21 cellular contexts compared by ENCODE assay signal in the genomic region with DNA sequence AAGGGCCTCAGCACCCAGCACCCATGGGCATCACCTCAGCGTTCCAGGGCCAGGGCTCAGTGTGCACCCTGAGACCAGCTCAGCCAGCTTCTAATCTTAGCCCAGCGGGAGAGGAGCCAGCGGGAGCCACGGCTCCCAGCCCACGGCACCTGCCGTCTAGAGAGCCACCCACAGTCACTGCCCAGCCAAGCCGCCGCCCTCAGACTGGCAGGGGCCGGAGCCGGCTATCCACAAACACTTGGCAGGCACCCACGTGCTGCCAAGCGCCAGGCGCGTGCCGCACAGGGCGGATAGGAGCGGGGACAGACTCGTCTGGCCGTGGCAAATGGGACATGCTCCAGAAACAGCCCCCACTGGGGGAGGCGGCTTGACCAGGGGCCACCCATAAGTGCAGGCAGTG. TPM values are rescaled to one million over a fixed set of nuclear protein-coding genes. Genes with fewer than 3 reads are reported as not detected.
DNase-seq lines count a peak whose midpoint lies in the region; ATAC-seq, FAIRE-seq and TF ChIP-seq lines count a peak whose summit lies in the region.
"Had no signal": no experiment of that assay in that cellular context is flagged by ENCODE, and none has a peak within 500 bp of the region (broad histone marks: within the 10 kb centered on the region; RNA-seq: fewer than 3 reads in every experiment).

No MANE protein-coding gene starts in this region.

- DNase-seq in LNCaP clone FGC (ENCODE audit: low read depth) (peak; percentile 79), cerebellum (ENCODE audit: low spot score) (peak; percentile 39), left lobe of liver (ENCODE audit: low spot score) (peak; percentile 93), gastrocnemius medialis (peak; percentile 84 to 94), urothelium cell line (ENCODE audit: low spot score) (no peak), NCI-H1930 (lab: John Stamatoyannopoulos, UW) (no peak), LoVo (ENCODE audit: low spot score) (no peak)
- no peak for DNase-seq in stimulated activated naive CD8-positive, alpha-beta T cell treated with anti-CD3 and anti-CD28 coated beads, Interleukin-15, amount 100 ng/mL, for 72 hours
- DNase-seq: activated CD4-positive, alpha-beta T cell treated with anti-CD3 and anti-CD28 coated beads for 1 hour; brain microvascular endothelial cell; CD4-positive, alpha-beta T cell; DMS79; MG63; NCI-H1436 treated with DMSO at 0.1 percent for 48 hours; NCI-H226 had no signal

- peak overlapping the region in 1 of 2 donors; percentile 89 for H3K27ac Mint-ChIP-seq in stimulated activated naive CD8-positive, alpha-beta T cell treated with anti-CD3 and anti-CD28 coated beads, Interleukin-15, amount 100 ng/mL, for 72 hours
- H3K27ac Mint-ChIP-seq: CD4-positive, alpha-beta T cell; neural progenitor cell had no signal

- intact Hi-C loops in gastrocnemius medialis (cut with DNase I; ENCODE audit: low total_unique reads): loop anchor here (2.0 kb wide), 1 partner anchor 18 kb away; no protein-coding TSS in a partner anchor

- no peaks in the 10 kb centered on the region for H3K4me1 Mint-ChIP-seq in stimulated activated naive CD8-positive, alpha-beta T cell treated with anti-CD3 and anti-CD28 coated beads, Interleukin-15, amount 100 ng/mL, for 72 hours
- H3K4me1 Mint-ChIP-seq: neural progenitor cell had no signal

- no peaks in the 10 kb centered on the region for H3K27me3 ChIP-seq in gastrocnemius medialis
- H3K27me3 ChIP-seq: brain microvascular endothelial cell, MG63, neural progenitor cell had no signal

- peak overlapping the region; percentile 72 to 82 (median 78) for H3K27ac ChIP-seq in gastrocnemius medialis
- H3K27ac ChIP-seq: brain microvascular endothelial cell, coronary artery, neural progenitor cell, SK-N-MC had no signal

- no peaks in the 10 kb centered on the region for H3K9me3 Mint-ChIP-seq in stimulated activated naive CD8-positive, alpha-beta T cell treated with anti-CD3 and anti-CD28 coated beads, Interleukin-15, amount 100 ng/mL, for 72 hours
- H3K9me3 Mint-ChIP-seq: activated naive CD4-positive, alpha-beta T cell treated with anti-CD3 and anti-CD28 coated beads, Interleukin-2, amount 50 U/mL, for 72 hours; CD4-positive, alpha-beta T cell; neural progenitor cell had no signal

- H3K27me3 Mint-ChIP-seq in stimulated activated naive CD8-positive, alpha-beta T cell treated with anti-CD3 and anti-CD28 coated beads, Interleukin-15, amount 100 ng/mL, for 72 hours: no peaks in the 10 kb centered on the region
- H3K27me3 Mint-ChIP-seq: CD4-positive, alpha-beta T cell had no signal

- H3K4me1 ChIP-seq in gastrocnemius medialis: peaks cover 34 to 45% of the 10 kb centered on the region in 2 donors
- H3K4me1 ChIP-seq: neural progenitor cell had no signal

- no peak overlapping the region for H3K4me3 Mint-ChIP-seq in stimulated activated naive CD8-positive, alpha-beta T cell treated with anti-CD3 and anti-CD28 coated beads, Interleukin-15, amount 100 ng/mL, for 72 hours
- H3K4me3 Mint-ChIP-seq: CD4-positive, alpha-beta T cell; neural progenitor cell had no signal

- no peak for TF ChIP-seq POLR2A in gastrocnemius medialis (IDR thresholded peaks at IDR 0.05)

- no peak for TF ChIP-seq CTCF in LNCaP clone FGC (IDR thresholded peaks at IDR 0.05; ENCODE audit: control insufficient read depth, extremely low read depth, insufficient read depth)
- no peak for TF ChIP-seq CTCF in gastrocnemius medialis (IDR thresholded peaks at IDR 0.05 in 4 of 5, conservative IDR thresholded peaks at IDR 0.05 in 1 of 5)

- no peak for FAIRE-seq in urothelium cell line (lab: Jason Lieb, UNC)
- FAIRE-seq: keratinocyte had no signal

- no peaks in the 10 kb centered on the region for H3K9me3 ChIP-seq in gastrocnemius medialis
- H3K9me3 ChIP-seq: MG63 had no signal

- peak; percentile 78 for ATAC-seq in left lobe of liver
- peak; percentile 83 to 91 for ATAC-seq in gastrocnemius medialis
- ATAC-seq in stimulated activated naive CD8-positive, alpha-beta T cell treated with anti-CD3 and anti-CD28 coated beads, Interleukin-15, amount 100 ng/mL, for 72 hours: no peak
- ATAC-seq: activated naive CD4-positive, alpha-beta T cell treated with anti-CD3 and anti-CD28 coated beads, Interleukin-2, amount 50 U/mL, for 72 hours; HCT116 had no signal

- in situ Hi-C loops in gastrocnemius medialis (cut with MboI; ENCODE audit: low sequenced_read_pairs in 4 of 4): no loop called here

- no peak overlapping the region for H3K4me3 ChIP-seq in LNCaP clone FGC (ENCODE audit: low read depth, low read length)
- H3K4me3 ChIP-seq in gastrocnemius medialis: no peak overlapping the region
- H3K4me3 ChIP-seq: coronary artery, MG63, neural progenitor cell, SK-N-MC had no signal

- peaks cover 0 to 71% of the 10 kb centered on the region in 2 donors for H3K36me3 ChIP-seq in gastrocnemius medialis
- H3K36me3 ChIP-seq: neural progenitor cell had no signal

RNA-seq across cellular contexts. Expression of gene BRD3, which starts 18.6 kb away (rescaled TPM):
- total RNA-seq in cerebellum: 20.1 TPM
- 24.6 TPM for total RNA-seq in left lobe of liver
- 10 to 100 TPM; 10.8 to 21.5 (median 16.5) TPM for total RNA-seq in gastrocnemius medialis

RNA-seq across cellular contexts. Expression of gene BRD3OS, which starts 24.0 kb away (rescaled TPM):
- total RNA-seq in cerebellum (20.0 TPM), left lobe of liver (7.6 TPM), gastrocnemius medialis (1 to 10 TPM in 3 of 4 donors, under 1 TPM in 1; 0.76 to 9.3 (median 5.8) TPM)

RNA-seq across cellular contexts. Expression of gene VAV2, which starts 57.1 kb away (rescaled TPM):
- 16.5 TPM for total RNA-seq in cerebellum
- total RNA-seq in left lobe of liver: 34.8 TPM
- 1 to 10 TPM in 2 of 4 donors, under 1 TPM in 2; 0.51 to 1.2 (median 0.97) TPM for total RNA-seq in gastrocnemius medialis

Comparison
In these comparisons a context has a peak if more than half of its experiments do, and no peak if none do; other contexts are left out.
1. DNase-seq: peak in LNCaP clone FGC (single experiment), cerebellum (single experiment), left lobe of liver (single experiment) and gastrocnemius medialis (2 of 2); none in stimulated activated naive CD8-positive, alpha-beta T cell treated with anti-CD3 and anti-CD28 coated beads, Interleukin-15, amount 100 ng/mL, for 72 hours (0 of 2), urothelium cell line (single experiment), NCI-H1930 (0 of 2) and LoVo (single experiment).